ENCODE assay signal across 30 cellular contexts in genomic region chr7:79770970-79771369, GRCh38.
"Had no signal": no experiment of that assay in that cellular context is flagged by ENCODE, and none has a peak within 500 bp of the region (broad histone marks: within the 10 kb centered on the region; RNA-seq: fewer than 3 reads in every experiment).

No MANE protein-coding gene starts in this region.

- H3K4me3 ChIP-seq: neural progenitor cell, ovary, psoas muscle, right lobe of liver, sigmoid colon, spleen, suprapubic skin, testis, tibial artery, transverse colon, upper lobe of left lung, vagina had no signal

- H3K27ac ChIP-seq: neural progenitor cell, ovary, parathyroid adenoma, psoas muscle, right lobe of liver, sigmoid colon, spleen, suprapubic skin, testis, tibial artery, transverse colon, upper lobe of left lung, vagina had no signal

- H3K4me1 Mint-ChIP-seq: natural killer cell; stimulated activated memory B cell treated with anti-CD40 and anti-IgM and Interleukin-4, amounts not matched to agents 10 μg/mL and 1 μg/mL and 100 μg/mL, for 72 hours had no signal

- H3K27me3 ChIP-seq: neural progenitor cell, ovary, right lobe of liver, sigmoid colon, spleen, suprapubic skin, testis, tibial artery, transverse colon, upper lobe of left lung, vagina had no signal

- H3K79me2 ChIP-seq: parathyroid adenoma had no signal

- H3K4me1 ChIP-seq: parathyroid adenoma, psoas muscle, right lobe of liver, sigmoid colon, spleen, suprapubic skin, testis, tibial artery, transverse colon, upper lobe of left lung, vagina had no signal

- H2AFZ ChIP-seq: neural progenitor cell, parathyroid adenoma had no signal

- H3K36me3 Mint-ChIP-seq: natural killer cell; neural progenitor cell; stimulated activated memory B cell treated with anti-CD40 and anti-IgM and Interleukin-4, amounts not matched to agents 10 μg/mL and 1 μg/mL and 100 μg/mL, for 72 hours had no signal

- H3K9me3 ChIP-seq: ovary, psoas muscle, right lobe of liver, sigmoid colon, suprapubic skin, testis, tibial artery, transverse colon, upper lobe of left lung, vagina had no signal

- H3K4me2 ChIP-seq: neural progenitor cell had no signal

- H3K9ac ChIP-seq: neural progenitor cell, parathyroid adenoma had no signal

- H3K36me3 ChIP-seq: neural progenitor cell, ovary, right lobe of liver, sigmoid colon, spleen, suprapubic skin, tibial artery, transverse colon, upper lobe of left lung, vagina had no signal

- ATAC-seq: natural killer cell; psoas muscle; right cardiac atrium; right lobe of liver; stimulated activated memory B cell treated with anti-CD40 and anti-IgM and Interleukin-4, amounts not matched to agents 10 μg/mL and 1 μg/mL and 100 μg/mL, for 72 hours; stimulated activated naive CD8-positive, alpha-beta T cell treated with anti-CD3 and anti-CD28 coated beads, Interleukin-15, amount 100 ng/mL, for 72 hours; stimulated activated naive CD8-positive, alpha-beta T cell treated with anti-CD3 and anti-CD28 coated beads, Interleukin-15, Interleukin-2, amounts not matched to agents 100 U/mL and 50 U/mL, for 24 hours had no signal

- H3K9me3 Mint-ChIP-seq: nephron; stimulated activated memory B cell treated with anti-CD40 and anti-IgM and Interleukin-4, amounts not matched to agents 10 μg/mL and 1 μg/mL and 100 μg/mL, for 72 hours; stimulated activated naive CD8-positive, alpha-beta T cell treated with anti-CD3 and anti-CD28 coated beads, Interleukin-15, amount 100 ng/mL, for 72 hours had no signal

- H3K27me3 Mint-ChIP-seq: progenitor cell of endocrine pancreas; stimulated activated memory B cell treated with anti-CD40 and anti-IgM and Interleukin-4, amounts not matched to agents 10 μg/mL and 1 μg/mL and 100 μg/mL, for 72 hours; stimulated activated naive CD8-positive, alpha-beta T cell treated with anti-CD3 and anti-CD28 coated beads, Interleukin-15, amount 100 ng/mL, for 72 hours had no signal

- H3K4me3 Mint-ChIP-seq: natural killer cell; nephron; neural progenitor cell; stimulated activated memory B cell treated with anti-CD40 and anti-IgM and Interleukin-4, amounts not matched to agents 10 μg/mL and 1 μg/mL and 100 μg/mL, for 72 hours; stimulated activated naive CD8-positive, alpha-beta T cell treated with anti-CD3 and anti-CD28 coated beads, Interleukin-15, amount 100 ng/mL, for 72 hours had no signal

- DNase-seq: natural killer cell; occipital lobe; ovary; posterior cingulate gyrus; psoas muscle; right cardiac atrium; right lobe of liver; sigmoid colon; small intestine; spleen; stimulated activated CD4-positive, alpha-beta T cell treated with anti-CD3 and anti-CD28 coated beads, Interleukin-12 subunit alpha, Interleukin-12 subunit beta, amount 100 ng/mL, for 4 hours; stimulated activated CD4-positive, alpha-beta T cell treated with anti-CD3 and anti-CD28 coated beads, Interleukin-1b, Interleukin-23, amount 100 ng/mL, for 48 hours; stimulated activated CD4-positive, alpha-beta T cell treated with anti-CD3 and anti-CD28 coated beads, Interleukin-4, amount 100 ng/mL, for 1 hour; stimulated activated CD4-positive, alpha-beta T cell treated with anti-CD3 and anti-CD28 coated beads, Interleukin-4, amount 100 ng/mL, for 4 hours; stimulated activated CD8-positive, alpha-beta memory T cell treated with anti-CD3 and anti-CD28 coated beads, Interleukin-4, amount 100 ng/mL, for 48 hours; stimulated activated naive CD4-positive, alpha-beta T cell; stimulated activated naive CD8-positive, alpha-beta T cell treated with anti-CD3 and anti-CD28 coated beads, Interleukin-15, amount 100 ng/mL, for 72 hours; stimulated activated naive CD8-positive, alpha-beta T cell treated with anti-CD3 and anti-CD28 coated beads, Interleukin-15, Interleukin-2, amounts not matched to agents 100 U/mL and 50 U/mL, for 24 hours; substantia nigra; testis; tibial artery; transverse colon; upper lobe of left lung had no signal

- H3K27ac Mint-ChIP-seq: natural killer cell; neural progenitor cell; progenitor cell of endocrine pancreas; stimulated activated memory B cell treated with anti-CD40 and anti-IgM and Interleukin-4, amounts not matched to agents 10 μg/mL and 1 μg/mL and 100 μg/mL, for 72 hours; stimulated activated naive CD8-positive, alpha-beta T cell treated with anti-CD3 and anti-CD28 coated beads, Interleukin-15, amount 100 ng/mL, for 72 hours had no signal
